9 cellular contexts compared by ENCODE assay signal in genomic region chr17:2177235-2177811, GRCh38.
DNase-seq lines count a peak whose midpoint lies in the region; ATAC-seq and TF ChIP-seq lines count a peak whose summit lies in the region.
"Had no signal": no experiment of that assay in that cellular context is flagged by ENCODE, and none has a peak within 500 bp of the region (broad histone marks: within the 10 kb centered on the region; RNA-seq: fewer than 3 reads in every experiment).

No MANE protein-coding gene starts in this region.

- H3K4me1 ChIP-seq in psoas muscle, result peaks cover 95% of the 10 kb centered on the region

- CTCF ChIA-PET in HEK293T (lab: Yijun Ruan, JAX), result interaction anchor here (0.6 kb wide), 1 partner anchor 23 kb away, joined by 4 read pairs; no protein-coding TSS in a partner anchor

- POLR2A ChIA-PET in HEK293T (lab: Yijun Ruan, JAX), result no interaction called here

- no peaks in the 10 kb centered on the region for H3K27me3 ChIP-seq in psoas muscle (ENCODE audit: insufficient read depth in 3 of 3, low read length in 2 of 3)

- no peaks in the 10 kb centered on the region for H3K9me3 ChIP-seq in psoas muscle

- DNase-seq in ELR (ENCODE audit: low read depth), result peak; percentile 48
- DNase-seq in RPMI7951 (ENCODE audit: low read depth), result peak; percentile 31
- DNase-seq in foreskin fibroblast, result peak; percentile 70 to 75
- DNase-seq in psoas muscle, result no peak
- DNase-seq in HEK293T (ENCODE audit: extremely low spot score), result no peak
- DNase-seq: activated effector memory CD4-positive, alpha-beta T cell treated with Interleukin-2 at 50 U/mL for 16 hours had no signal

- H3K4me3 ChIP-seq in foreskin fibroblast (ENCODE audit: low read depth in 1 of 2, low read length in 2 of 2) (no peak overlapping the region), psoas muscle (no peak overlapping the region)

- peak overlapping the region; percentile 84 for H3K27ac ChIP-seq in psoas muscle

- TF ChIP-seq CTCF in foreskin fibroblast (IDR thresholded peaks at IDR 0.05; ENCODE audit: low read depth, low read length) (no peak), psoas muscle (IDR thresholded peaks at IDR 0.05) (no peak)

- intact Hi-C loops in psoas muscle (cut with DNase I), result loop anchor here (5.0 kb wide), 2 partner anchors 35 to 60 kb away; no protein-coding TSS in a partner anchor

- ATAC-seq in psoas muscle (no peak), HG02981 (IDR thresholded peaks at IDR 0.05; ENCODE audit: unreplicated experiment) (no peak), esophagus mucosa (no peak), GM18519 (IDR thresholded peaks at IDR 0.05; ENCODE audit: low FRiP score, unreplicated experiment) (no peak)

- H3K36me3 ChIP-seq in psoas muscle (ENCODE audit: insufficient read depth in 1 of 2, low read depth in 1 of 2), result no peaks in the 10 kb centered on the region

- 54 to 62% (median 55%) methylated on average over 4 of the region's 4 CpGs for WGBS in psoas muscle, 3 donors

TF ChIP-seq in HEK293T, 16 proteins besides CTCF, POLR2A, EP300 and RAD21:
- TF ChIP-seq HDGF (IDR thresholded peaks at IDR 0.05; ENCODE audit: borderline replicate concordance) (no peak), L3MBTL2 (conservative IDR thresholded peaks at IDR 0.05) (no peak), FOXA1 (IDR thresholded peaks at IDR 0.05) (no peak), FOXM1 (IDR thresholded peaks at IDR 0.05; ENCODE audit: borderline replicate concordance) (no peak), ZNF384 (IDR thresholded peaks at IDR 0.05) (no peak), ELF4 (IDR thresholded peaks at IDR 0.05) (no peak), BHLHE40 (IDR thresholded peaks at IDR 0.05; ENCODE audit: borderline replicate concordance) (no peak), LEF1 (IDR thresholded peaks at IDR 0.05; ENCODE audit: borderline replicate concordance) (no peak), ARNT (IDR thresholded peaks at IDR 0.05) (no peak), NFRKB (IDR thresholded peaks at IDR 0.05) (no peak), SP1 (IDR thresholded peaks at IDR 0.05) (no peak), SUZ12 (IDR thresholded peaks at IDR 0.05) (no peak), TARDBP (IDR thresholded peaks at IDR 0.05) (no peak), PKNOX1 (IDR thresholded peaks at IDR 0.05) (no peak), FOXK2 (IDR thresholded peaks at IDR 0.05) (no peak), CTBP1 (IDR thresholded peaks at IDR 0.05; ENCODE audit: borderline replicate concordance) (no peak)

Comparison
In these comparisons a context has a peak if more than half of its experiments do, and no peak if none do; other contexts are left out.
1. DNase-seq: peak in ELR (single experiment), RPMI7951 (single experiment) and foreskin fibroblast (2 of 2); none in psoas muscle (0 of 2) and HEK293T (single experiment).